ENCODE assay signal across 26 cellular contexts in the genomic region with DNA sequence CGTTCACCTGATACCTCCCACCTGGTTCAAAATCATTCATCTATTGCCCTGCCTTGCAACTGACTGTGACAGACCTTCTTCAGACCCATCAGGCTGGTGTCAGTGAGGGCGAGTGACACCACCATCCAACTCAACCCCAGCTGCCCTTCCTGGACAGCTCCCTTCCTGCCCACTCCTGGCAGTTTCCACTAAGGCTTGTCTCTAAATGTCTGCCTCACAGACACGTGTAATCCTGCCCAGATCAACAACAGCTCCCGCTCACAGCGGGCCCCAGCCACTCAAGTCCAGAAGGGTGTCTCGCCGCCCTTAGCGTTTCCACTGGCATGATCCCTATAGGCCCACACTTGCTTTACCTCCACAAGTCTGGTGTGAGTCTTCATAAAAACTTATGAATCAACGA.
"Had no signal": no experiment of that assay in that cellular context is flagged by ENCODE, and none has a peak within 500 bp of the region (broad histone marks: within the 10 kb centered on the region; RNA-seq: fewer than 3 reads in every experiment).

No MANE protein-coding gene starts in this region.

- H3K36me3 Mint-ChIP-seq: natural killer cell treated with Interleukin-12 subunit alpha and Interleukin-12 subunit beta and Interleukin-15 and Interleukin-18, amount 100 ng/mL, for 72 hours had no signal

- H3K9me3 ChIP-seq: adrenal gland, ascending aorta, esophagus muscularis mucosa, left lung, pancreas, sigmoid colon, thoracic aorta, vagina had no signal

- H3K27ac ChIP-seq: adrenal gland, brain microvascular endothelial cell, dorsolateral prefrontal cortex, esophagus muscularis mucosa, left lung, sigmoid colon, thoracic aorta, vagina, WERI-Rb-1 had no signal

- H3K36me3 ChIP-seq: ascending aorta, brain microvascular endothelial cell, pancreas, thoracic aorta, vagina had no signal

- H3K27me3 Mint-ChIP-seq: activated naive CD8-positive, alpha-beta T cell; central memory CD8-positive, alpha-beta T cell; effector memory CD8-positive, alpha-beta T cell; memory B cell; natural killer cell treated with Interleukin-12 subunit alpha and Interleukin-12 subunit beta and Interleukin-15 and Interleukin-18, amount 100 ng/mL, for 72 hours; type B pancreatic cell had no signal

- H3K27me3 ChIP-seq: adrenal gland, ascending aorta, brain microvascular endothelial cell, dorsolateral prefrontal cortex, esophagus muscularis mucosa, left lung, pancreas, sigmoid colon, vagina had no signal

- DNase-seq: activated CD4-positive, alpha-beta T cell treated with anti-CD3 and anti-CD28 coated beads for 1 hour; activated CD4-positive, alpha-beta T cell treated with anti-CD3 and anti-CD28 coated beads, Interleukin-2, amount 50 U/mL, for 1 hour; activated T-cell treated with anti-CD3 and anti-CD28 coated beads, Interleukin-2, amount 50 U/mL, for 1 hour; adrenal gland; brain microvascular endothelial cell; dorsolateral prefrontal cortex; effector memory CD8-positive, alpha-beta T cell; kidney; left lung; pancreas; sigmoid colon; stimulated activated CD4-positive, alpha-beta T cell treated with anti-CD3 and anti-CD28 coated beads, Interleukin-2, amount 100 ng/mL, for 48 hours; stimulated activated CD8-positive, alpha-beta memory T cell treated with anti-CD3 and anti-CD28 coated beads, Interleukin-4, amount 100 ng/mL, for 48 hours; stimulated activated naive CD4-positive, alpha-beta T cell; WERI-Rb-1 had no signal

- H3K4me2 ChIP-seq: smooth muscle cell had no signal

- H3K27ac Mint-ChIP-seq: activated naive CD8-positive, alpha-beta T cell; memory B cell; natural killer cell treated with Interleukin-12 subunit alpha and Interleukin-12 subunit beta and Interleukin-15 and Interleukin-18, amount 100 ng/mL, for 72 hours; type B pancreatic cell had no signal

- H3K4me3 Mint-ChIP-seq: activated naive CD8-positive, alpha-beta T cell; central memory CD8-positive, alpha-beta T cell; effector memory CD8-positive, alpha-beta T cell; memory B cell; natural killer cell treated with Interleukin-12 subunit alpha and Interleukin-12 subunit beta and Interleukin-15 and Interleukin-18, amount 100 ng/mL, for 72 hours; T-helper 2 cell treated with Interferon-gamma antibody and Interleukin-4, amounts not matched to agents 5 μg/mL and 100 μg/mL, for 36 hours; type B pancreatic cell had no signal

- H3K4me1 ChIP-seq: adrenal gland had no signal

- H3K4me3 ChIP-seq: adrenal gland, ascending aorta, dorsolateral prefrontal cortex, esophagus muscularis mucosa, left lung, pancreas, sigmoid colon, smooth muscle cell, thoracic aorta, vagina had no signal

- H3K9me3 Mint-ChIP-seq: central memory CD8-positive, alpha-beta T cell; effector memory CD8-positive, alpha-beta T cell; memory B cell; natural killer cell treated with Interleukin-12 subunit alpha and Interleukin-12 subunit beta and Interleukin-15 and Interleukin-18, amount 100 ng/mL, for 72 hours; T-helper 2 cell treated with Interferon-gamma antibody and Interleukin-4, amounts not matched to agents 5 μg/mL and 100 μg/mL, for 36 hours had no signal
